In genomic region chr10:43795639-43796038, GRCh38 we compare ENCODE assay signal across 23 cellular contexts.
"Had no signal": no experiment of that assay in that cellular context is flagged by ENCODE, and none has a peak within 500 bp of the region (broad histone marks: within the 10 kb centered on the region; RNA-seq: fewer than 3 reads in every experiment).

No MANE protein-coding gene starts in this region.

- H3K27ac Mint-ChIP-seq: dendritic cell treated with granulocyte-macrophage colony-stimulating factor and Interleukin-4, amounts not matched to agents 40 ng/mL and 50 ng/mL, for 4 days; naive thymus-derived CD4-positive, alpha-beta T cell had no signal

- H3K36me3 ChIP-seq: colonic mucosa, esophagus squamous epithelium, gastrocnemius medialis, heart right ventricle, left lung, lower lobe of right lung had no signal

- H3K9me3 Mint-ChIP-seq: dendritic cell treated with granulocyte-macrophage colony-stimulating factor and Interleukin-4, amounts not matched to agents 40 ng/mL and 50 ng/mL, for 4 days had no signal

- ATAC-seq: esophagus mucosa; gastrocnemius medialis; heart right ventricle; left cardiac atrium; left lung; left ventricle myocardium superior; lower lobe of right lung; naive thymus-derived CD4-positive, alpha-beta T cell had no signal

- H3K27ac ChIP-seq: colonic mucosa, dorsolateral prefrontal cortex, epithelial cell of prostate, gastrocnemius medialis, heart right ventricle, left lung, lower lobe of right lung had no signal

- H3K4me3 Mint-ChIP-seq: dendritic cell treated with granulocyte-macrophage colony-stimulating factor and Interleukin-4, amounts not matched to agents 40 ng/mL and 50 ng/mL, for 4 days; naive thymus-derived CD4-positive, alpha-beta T cell had no signal

- H3K4me1 ChIP-seq: colonic mucosa, gastrocnemius medialis, lower lobe of right lung had no signal

- H3K9me3 ChIP-seq: colonic mucosa, esophagus squamous epithelium, gastrocnemius medialis, heart right ventricle, left lung, lower lobe of right lung had no signal

- DNase-seq: colonic mucosa; cortex of kidney; dorsolateral prefrontal cortex; effector CD4-positive, alpha-beta T cell; effector memory CD4-positive, alpha-beta T cell; erythroblast; esophagus squamous epithelium; foreskin fibroblast; foreskin melanocyte; gastrocnemius medialis; glutamatergic neuron; heart right ventricle; hippocampal formation; left cardiac atrium; left lung; left ventricle myocardium superior; lower lobe of right lung; mesendoderm; midbrain; naive thymus-derived CD4-positive, alpha-beta T cell had no signal

- H3K27me3 ChIP-seq: colonic mucosa, esophagus squamous epithelium, gastrocnemius medialis, heart right ventricle, left lung had no signal

- H3K4me3 ChIP-seq: colonic mucosa, dorsolateral prefrontal cortex, esophagus squamous epithelium, gastrocnemius medialis, heart right ventricle, left lung, lower lobe of right lung had no signal
